In genomic region chr12:110743571-110744093, GRCh38 we compare ENCODE assay signal across 1 cellular context.
TF ChIP-seq lines count a peak whose summit lies in the region.

No MANE protein-coding gene starts in this region.

TF ChIP-seq in HepG2, 621 proteins besides CTCF, POLR2A, EP300 and RAD21 (continues in another document):
- TF ChIP-seq, protein P1, sequence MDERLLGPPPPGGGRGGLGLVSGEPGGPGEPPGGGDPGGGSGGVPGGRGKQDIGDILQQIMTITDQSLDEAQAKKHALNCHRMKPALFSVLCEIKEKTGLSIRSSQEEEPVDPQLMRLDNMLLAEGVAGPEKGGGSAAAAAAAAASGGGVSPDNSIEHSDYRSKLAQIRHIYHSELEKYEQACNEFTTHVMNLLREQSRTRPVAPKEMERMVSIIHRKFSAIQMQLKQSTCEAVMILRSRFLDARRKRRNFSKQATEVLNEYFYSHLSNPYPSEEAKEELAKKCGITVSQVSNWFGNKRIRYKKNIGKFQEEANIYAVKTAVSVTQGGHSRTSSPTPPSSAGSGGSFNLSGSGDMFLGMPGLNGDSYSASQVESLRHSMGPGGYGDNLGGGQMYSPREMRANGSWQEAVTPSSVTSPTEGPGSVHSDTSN (CRISPR knock-in tag; IDR thresholded peaks at IDR 0.05) = no peak
- TF ChIP-seq HMGXB3 (CRISPR knock-in tag; IDR thresholded peaks at IDR 0.05; ENCODE audit: borderline replicate concordance) (no peak), TARDBP (CRISPR knock-in tag; IDR thresholded peaks at IDR 0.05) (0 out of 2 replicates have a peak, but pooled peaks have one; percentile 46), PPARG (CRISPR knock-in tag; conservative IDR thresholded peaks at IDR 0.05) (peak; percentile 69; the same call in 1 of the 2 replicates), CBFB (CRISPR knock-in tag; IDR thresholded peaks at IDR 0.05) (no peak), ZXDC (CRISPR knock-in tag; IDR thresholded peaks at IDR 0.05) (0 out of 2 replicates have a peak, but pooled peaks have one; percentile 28), SOX6 (IDR thresholded peaks at IDR 0.05) (no peak), SOX6 (CRISPR knock-in tag; IDR thresholded peaks at IDR 0.05) (no peak), LCORL (IDR thresholded peaks at IDR 0.05) (no peak), LCORL (CRISPR knock-in tag; IDR thresholded peaks at IDR 0.05) (peak; percentile 24; the same call in 1 of the 2 replicates), SAP130 (CRISPR knock-in tag; IDR thresholded peaks at IDR 0.05; ENCODE audit: low read depth) (peak; percentile 6), ZNF180 (CRISPR knock-in tag; IDR thresholded peaks at IDR 0.05; ENCODE audit: borderline replicate concordance, low read depth) (no peak), IRF9 (CRISPR knock-in tag; IDR thresholded peaks at IDR 0.05; ENCODE audit: borderline replicate concordance) (no peak), RFX3 (CRISPR knock-in tag; IDR thresholded peaks at IDR 0.05) (no peak), ZBTB34 (CRISPR knock-in tag; IDR thresholded peaks at IDR 0.05) (0 out of 2 replicates have a peak, but pooled peaks have one; percentile 32), HMG20A (CRISPR knock-in tag; IDR thresholded peaks at IDR 0.05; ENCODE audit: borderline replicate concordance) (no peak), ZNF709 (CRISPR knock-in tag; IDR thresholded peaks at IDR 0.05) (0 out of 2 replicates have a peak, but pooled peaks have one; percentile 10), ZNF790 (CRISPR knock-in tag; IDR thresholded peaks at IDR 0.05; ENCODE audit: borderline replicate concordance) (0 out of 2 replicates have a peak, but pooled peaks have one; percentile 30), KDM2A (CRISPR knock-in tag; IDR thresholded peaks at IDR 0.05; ENCODE audit: borderline replicate concordance, low read depth) (0 out of 2 replicates have a peak, but pooled peaks have one; percentile 31), ZFP90 (CRISPR knock-in tag; IDR thresholded peaks at IDR 0.05; ENCODE audit: borderline replicate concordance) (no peak), HIVEP1 (CRISPR knock-in tag; IDR thresholded peaks at IDR 0.05) (no peak), ZNF230 (CRISPR knock-in tag; IDR thresholded peaks at IDR 0.05) (no peak), HNRNPL (IDR thresholded peaks at IDR 0.05; ENCODE audit: low read depth, low read length) (no peak), NFE2L2 (IDR thresholded peaks at IDR 0.05; ENCODE audit: low read length) (no peak), ZMAT3 (CRISPR knock-in tag; conservative IDR thresholded peaks at IDR 0.05) (no peak), GLI4 (CRISPR knock-in tag; IDR thresholded peaks at IDR 0.05; ENCODE audit: borderline replicate concordance) (no peak), ZNF331 (CRISPR knock-in tag; IDR thresholded peaks at IDR 0.05) (no peak), NRL (CRISPR knock-in tag; IDR thresholded peaks at IDR 0.05; ENCODE audit: borderline replicate concordance) (0 out of 2 replicates have a peak, but pooled peaks have one; percentile 12), HINFP (CRISPR knock-in tag; IDR thresholded peaks at IDR 0.05; ENCODE audit: low read depth) (no peak), TMF1 (CRISPR knock-in tag; IDR thresholded peaks at IDR 0.05; ENCODE audit: low read depth) (no peak), ZNF296 (CRISPR knock-in tag; conservative IDR thresholded peaks at IDR 0.05) (no peak), ZNF282 (IDR thresholded peaks at IDR 0.05; ENCODE audit: partially characterized antibody) (no peak)
- TF ChIP-seq, protein P2, sequence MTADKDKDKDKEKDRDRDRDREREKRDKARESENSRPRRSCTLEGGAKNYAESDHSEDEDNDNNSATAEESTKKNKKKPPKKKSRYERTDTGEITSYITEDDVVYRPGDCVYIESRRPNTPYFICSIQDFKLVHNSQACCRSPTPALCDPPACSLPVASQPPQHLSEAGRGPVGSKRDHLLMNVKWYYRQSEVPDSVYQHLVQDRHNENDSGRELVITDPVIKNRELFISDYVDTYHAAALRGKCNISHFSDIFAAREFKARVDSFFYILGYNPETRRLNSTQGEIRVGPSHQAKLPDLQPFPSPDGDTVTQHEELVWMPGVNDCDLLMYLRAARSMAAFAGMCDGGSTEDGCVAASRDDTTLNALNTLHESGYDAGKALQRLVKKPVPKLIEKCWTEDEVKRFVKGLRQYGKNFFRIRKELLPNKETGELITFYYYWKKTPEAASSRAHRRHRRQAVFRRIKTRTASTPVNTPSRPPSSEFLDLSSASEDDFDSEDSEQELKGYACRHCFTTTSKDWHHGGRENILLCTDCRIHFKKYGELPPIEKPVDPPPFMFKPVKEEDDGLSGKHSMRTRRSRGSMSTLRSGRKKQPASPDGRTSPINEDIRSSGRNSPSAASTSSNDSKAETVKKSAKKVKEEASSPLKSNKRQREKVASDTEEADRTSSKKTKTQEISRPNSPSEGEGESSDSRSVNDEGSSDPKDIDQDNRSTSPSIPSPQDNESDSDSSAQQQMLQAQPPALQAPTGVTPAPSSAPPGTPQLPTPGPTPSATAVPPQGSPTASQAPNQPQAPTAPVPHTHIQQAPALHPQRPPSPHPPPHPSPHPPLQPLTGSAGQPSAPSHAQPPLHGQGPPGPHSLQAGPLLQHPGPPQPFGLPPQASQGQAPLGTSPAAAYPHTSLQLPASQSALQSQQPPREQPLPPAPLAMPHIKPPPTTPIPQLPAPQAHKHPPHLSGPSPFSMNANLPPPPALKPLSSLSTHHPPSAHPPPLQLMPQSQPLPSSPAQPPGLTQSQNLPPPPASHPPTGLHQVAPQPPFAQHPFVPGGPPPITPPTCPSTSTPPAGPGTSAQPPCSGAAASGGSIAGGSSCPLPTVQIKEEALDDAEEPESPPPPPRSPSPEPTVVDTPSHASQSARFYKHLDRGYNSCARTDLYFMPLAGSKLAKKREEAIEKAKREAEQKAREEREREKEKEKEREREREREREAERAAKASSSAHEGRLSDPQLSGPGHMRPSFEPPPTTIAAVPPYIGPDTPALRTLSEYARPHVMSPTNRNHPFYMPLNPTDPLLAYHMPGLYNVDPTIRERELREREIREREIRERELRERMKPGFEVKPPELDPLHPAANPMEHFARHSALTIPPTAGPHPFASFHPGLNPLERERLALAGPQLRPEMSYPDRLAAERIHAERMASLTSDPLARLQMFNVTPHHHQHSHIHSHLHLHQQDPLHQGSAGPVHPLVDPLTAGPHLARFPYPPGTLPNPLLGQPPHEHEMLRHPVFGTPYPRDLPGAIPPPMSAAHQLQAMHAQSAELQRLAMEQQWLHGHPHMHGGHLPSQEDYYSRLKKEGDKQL (CRISPR knock-in tag; IDR thresholded peaks at IDR 0.05; ENCODE audit: low read depth) = no peak
- TF ChIP-seq, protein P3, sequence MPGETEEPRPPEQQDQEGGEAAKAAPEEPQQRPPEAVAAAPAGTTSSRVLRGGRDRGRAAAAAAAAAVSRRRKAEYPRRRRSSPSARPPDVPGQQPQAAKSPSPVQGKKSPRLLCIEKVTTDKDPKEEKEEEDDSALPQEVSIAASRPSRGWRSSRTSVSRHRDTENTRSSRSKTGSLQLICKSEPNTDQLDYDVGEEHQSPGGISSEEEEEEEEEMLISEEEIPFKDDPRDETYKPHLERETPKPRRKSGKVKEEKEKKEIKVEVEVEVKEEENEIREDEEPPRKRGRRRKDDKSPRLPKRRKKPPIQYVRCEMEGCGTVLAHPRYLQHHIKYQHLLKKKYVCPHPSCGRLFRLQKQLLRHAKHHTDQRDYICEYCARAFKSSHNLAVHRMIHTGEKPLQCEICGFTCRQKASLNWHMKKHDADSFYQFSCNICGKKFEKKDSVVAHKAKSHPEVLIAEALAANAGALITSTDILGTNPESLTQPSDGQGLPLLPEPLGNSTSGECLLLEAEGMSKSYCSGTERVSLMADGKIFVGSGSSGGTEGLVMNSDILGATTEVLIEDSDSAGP (CRISPR knock-in tag; IDR thresholded peaks at IDR 0.05; ENCODE audit: borderline replicate concordance) = peak; percentile 5; the same call in 1 of the 2 replicates
- TF ChIP-seq, protein P4, sequence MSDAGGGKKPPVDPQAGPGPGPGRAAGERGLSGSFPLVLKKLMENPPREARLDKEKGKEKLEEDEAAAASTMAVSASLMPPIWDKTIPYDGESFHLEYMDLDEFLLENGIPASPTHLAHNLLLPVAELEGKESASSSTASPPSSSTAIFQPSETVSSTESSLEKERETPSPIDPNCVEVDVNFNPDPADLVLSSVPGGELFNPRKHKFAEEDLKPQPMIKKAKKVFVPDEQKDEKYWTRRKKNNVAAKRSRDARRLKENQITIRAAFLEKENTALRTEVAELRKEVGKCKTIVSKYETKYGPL (CRISPR knock-in tag; IDR thresholded peaks at IDR 0.05) = no peak; the same call in 1 of the 2 replicates
- TF ChIP-seq, protein P5, sequence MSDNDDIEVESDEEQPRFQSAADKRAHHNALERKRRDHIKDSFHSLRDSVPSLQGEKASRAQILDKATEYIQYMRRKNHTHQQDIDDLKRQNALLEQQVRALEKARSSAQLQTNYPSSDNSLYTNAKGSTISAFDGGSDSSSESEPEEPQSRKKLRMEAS (IDR thresholded peaks at IDR 0.05) = peak; percentile 50
